1 cellular context compared by ENCODE assay signal in genomic region chr20:22490287-22491187, GRCh38.
TF ChIP-seq lines count a peak whose summit lies in the region.

No MANE protein-coding gene starts in this region.

TF ChIP-seq in HepG2, 621 proteins besides CTCF, POLR2A, EP300 and RAD21 (continued from another document and continues in another):
- TF ChIP-seq TCF12 (IDR thresholded peaks at IDR 0.05) (no peak), TCF12 (CRISPR knock-in tag; IDR thresholded peaks at IDR 0.05) (peak; percentile 95), ZBTB44 (CRISPR knock-in tag; IDR thresholded peaks at IDR 0.05) (no peak), PHF21A (CRISPR knock-in tag; IDR thresholded peaks at IDR 0.05) (peak; percentile 99), ZNF576 (CRISPR knock-in tag; IDR thresholded peaks at IDR 0.05) (0 out of 2 replicates have a peak, but pooled peaks have one; percentile 27), ZNF10 (CRISPR knock-in tag; IDR thresholded peaks at IDR 0.05; ENCODE audit: borderline replicate concordance, low read depth) (no peak), ZBTB7A (CRISPR knock-in tag; IDR thresholded peaks at IDR 0.05) (peak; percentile 73; the same call in 1 of the 2 replicates), ZBTB10 (CRISPR knock-in tag; IDR thresholded peaks at IDR 0.05; ENCODE audit: borderline replicate concordance) (0 out of 2 replicates have a peak, but pooled peaks have one; percentile 12), PRMT3 (CRISPR knock-in tag; IDR thresholded peaks at IDR 0.05; ENCODE audit: borderline replicate concordance, low read depth) (0 out of 2 replicates have a peak, but pooled peaks have one; percentile 13), NBN (conservative IDR thresholded peaks at IDR 0.05) (no peak), ATF7-NPFF (CRISPR knock-in tag; IDR thresholded peaks at IDR 0.05; ENCODE audit: low read depth) (peak; percentile 46; the same call in 1 of the 2 replicates), ZNF580 (CRISPR knock-in tag; IDR thresholded peaks at IDR 0.05; ENCODE audit: borderline replicate concordance, low read depth) (peak; percentile 84), NFKBIZ (CRISPR knock-in tag; IDR thresholded peaks at IDR 0.05) (0 out of 2 replicates have a peak, but pooled peaks have one; percentile 9), ZNF747 (CRISPR knock-in tag; IDR thresholded peaks at IDR 0.05; ENCODE audit: borderline replicate concordance) (peak; percentile 33; the same call in 1 of the 2 replicates), ARNT (IDR thresholded peaks at IDR 0.05) (no peak), ZNF570 (CRISPR knock-in tag; IDR thresholded peaks at IDR 0.05; ENCODE audit: borderline replicate concordance) (no peak), HMGXB3 (CRISPR knock-in tag; IDR thresholded peaks at IDR 0.05; ENCODE audit: borderline replicate concordance) (no peak), ZNF484 (CRISPR knock-in tag; IDR thresholded peaks at IDR 0.05; ENCODE audit: borderline replicate concordance, low read depth) (no peak; the same call in 1 of the 2 replicates), ZNF512 (CRISPR knock-in tag; IDR thresholded peaks at IDR 0.05) (peak; percentile 81; the same call in 1 of the 2 replicates), MTA1 (CRISPR knock-in tag; IDR thresholded peaks at IDR 0.05; ENCODE audit: borderline replicate concordance) (peak; percentile 72), ZKSCAN1 (IDR thresholded peaks at IDR 0.05; ENCODE audit: low read length) (no peak; the same call in 1 of the 2 replicates), SIX4 (CRISPR knock-in tag; IDR thresholded peaks at IDR 0.05) (peak; percentile 63), ZNF564 (CRISPR knock-in tag; IDR thresholded peaks at IDR 0.05) (peak; percentile 81; the same call in 1 of the 2 replicates), UBTF (CRISPR knock-in tag; IDR thresholded peaks at IDR 0.05) (peak; percentile 100), MTA3 (CRISPR knock-in tag; IDR thresholded peaks at IDR 0.05) (no peak), HNF4G (IDR thresholded peaks at IDR 0.05; ENCODE audit: borderline replicate concordance, low read depth, low read length) (peak; percentile 31; the same call in 1 of the 2 replicates), HNF4G (CRISPR knock-in tag; IDR thresholded peaks at IDR 0.05; ENCODE audit: borderline replicate concordance, low read depth) (peak; percentile 74), ZFP41 (CRISPR knock-in tag; IDR thresholded peaks at IDR 0.05; ENCODE audit: borderline replicate concordance) (peak; percentile 89; the same call in 1 of the 2 replicates), SALL2 (CRISPR knock-in tag; IDR thresholded peaks at IDR 0.05) (no peak; the same call in 1 of the 2 replicates), ZSCAN22 (CRISPR knock-in tag; IDR thresholded peaks at IDR 0.05) (0 out of 2 replicates have a peak, but pooled peaks have one; percentile 57), GTF2F1 (IDR thresholded peaks at IDR 0.05; ENCODE audit: low read length) (no peak), SYNCRIP (IDR thresholded peaks at IDR 0.05; ENCODE audit: insufficient read depth, low read depth, low read length) (no peak), ZMYM3 (CRISPR knock-in tag; IDR thresholded peaks at IDR 0.05) (peak; percentile 53; the same call in 1 of the 2 replicates), DR1 (CRISPR knock-in tag; IDR thresholded peaks at IDR 0.05) (peak; percentile 80), PAX8 (CRISPR knock-in tag; IDR thresholded peaks at IDR 0.05; ENCODE audit: borderline replicate concordance) (no peak), ZBTB4 (CRISPR knock-in tag; IDR thresholded peaks at IDR 0.05; ENCODE audit: borderline replicate concordance) (peak; percentile 99)
